1 cellular context compared by ENCODE assay signal in the genomic region with DNA sequence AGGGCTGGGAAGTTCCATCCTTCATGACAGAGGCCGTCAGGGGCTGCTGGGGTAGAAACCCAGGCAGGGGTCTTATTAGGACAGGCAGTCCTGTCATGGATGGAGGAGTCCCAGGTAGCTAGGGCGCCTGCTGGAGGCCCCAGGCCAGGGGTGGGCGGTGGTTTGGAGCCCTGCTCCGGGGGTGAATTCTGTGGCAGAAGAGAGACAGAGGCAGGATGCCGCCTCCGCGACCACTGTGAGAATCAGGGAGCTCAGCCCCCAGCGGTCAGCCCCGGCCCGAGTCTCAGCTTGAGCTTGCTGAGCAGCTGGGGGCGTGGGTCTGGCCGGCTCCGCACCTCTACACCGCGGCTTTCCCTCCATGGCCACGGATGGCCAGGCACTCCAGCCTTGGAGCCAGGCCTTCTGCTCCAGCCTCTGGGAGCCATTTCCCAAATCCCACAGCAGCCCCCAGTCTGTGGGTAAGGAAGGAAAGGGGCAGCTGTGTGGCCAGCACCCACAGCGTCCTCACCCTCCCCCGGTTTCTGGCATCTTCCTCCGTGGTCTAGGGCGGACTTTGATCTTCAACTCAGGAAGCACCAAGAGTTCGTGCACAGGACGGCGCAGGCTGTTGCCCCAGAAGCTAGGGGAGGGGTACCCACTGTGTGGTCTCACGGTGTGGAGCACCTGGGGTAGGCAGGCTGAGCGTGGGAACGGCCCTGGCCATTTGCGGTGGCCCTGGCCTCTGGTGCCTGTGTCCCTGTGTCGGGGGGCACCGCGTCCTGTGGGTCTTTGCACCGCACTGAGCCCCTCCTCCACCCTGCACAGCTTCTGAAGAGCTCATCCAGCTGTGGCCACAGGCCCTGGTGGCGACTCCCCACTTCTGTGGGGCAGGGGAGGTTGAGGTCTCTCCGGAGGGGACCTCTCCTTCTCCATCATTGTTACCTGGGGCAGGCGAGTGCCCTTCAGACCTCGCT.
A peak's percentile ranks its signal among the peaks of the same experiment; 100 is the strongest.
TF ChIP-seq lines count a peak whose summit lies in the region.

No MANE protein-coding gene starts in this region.

TF ChIP-seq in HepG2, 621 proteins besides CTCF, POLR2A, EP300 and RAD21 (continued from another document and continues in another):
- TF ChIP-seq HMGXB4 (CRISPR knock-in tag; IDR thresholded peaks at IDR 0.05; ENCODE audit: borderline replicate concordance in 1 of 2, low read depth in 1 of 2) (0 out of 4 replicates have a peak, but pooled peaks of 1 of the 2 experiments have one; percentile 35), FOXJ3 (CRISPR knock-in tag; IDR thresholded peaks at IDR 0.05; ENCODE audit: borderline replicate concordance) (no peak), PAX8 (CRISPR knock-in tag; IDR thresholded peaks at IDR 0.05; ENCODE audit: borderline replicate concordance) (no peak), NONO (IDR thresholded peaks at IDR 0.05) (no peak), NONO (CRISPR knock-in tag; conservative IDR thresholded peaks at IDR 0.05) (no peak), NFE2L1 (CRISPR knock-in tag; IDR thresholded peaks at IDR 0.05; ENCODE audit: borderline replicate concordance) (no peak), DBP (CRISPR knock-in tag; IDR thresholded peaks at IDR 0.05; ENCODE audit: not compliant biosample characterization) (no peak), ZNF280B (CRISPR knock-in tag; IDR thresholded peaks at IDR 0.05; ENCODE audit: borderline replicate concordance) (peak; percentile 71; the same call in 1 of the 2 replicates), KLF9 (CRISPR knock-in tag; IDR thresholded peaks at IDR 0.05; ENCODE audit: low read depth) (0 out of 2 replicates have a peak, but pooled peaks have one; percentile 57), RFX3 (CRISPR knock-in tag; IDR thresholded peaks at IDR 0.05) (no peak), ZNF547 (CRISPR knock-in tag; IDR thresholded peaks at IDR 0.05) (0 out of 2 replicates have a peak, but pooled peaks have one; percentile 27), IRX3 (CRISPR knock-in tag; IDR thresholded peaks at IDR 0.05; ENCODE audit: borderline replicate concordance, low read depth) (no peak), MEIS2 (CRISPR knock-in tag; IDR thresholded peaks at IDR 0.05) (no peak), E2F1 (CRISPR knock-in tag; IDR thresholded peaks at IDR 0.05) (no peak), ZNF382 (CRISPR knock-in tag; IDR thresholded peaks at IDR 0.05; ENCODE audit: borderline replicate concordance) (no peak), GATAD2A (CRISPR knock-in tag; IDR thresholded peaks at IDR 0.05) (peak; percentile 93), PCBP2 (optimal IDR thresholded peaks at IDR 0.05; ENCODE audit: low read depth, low read length, poor library complexity, severe bottlenecking) (no peak), CENPX (CRISPR knock-in tag; IDR thresholded peaks at IDR 0.05) (no peak), ZNF598 (CRISPR knock-in tag; IDR thresholded peaks at IDR 0.05; ENCODE audit: borderline replicate concordance) (0 out of 2 replicates have a peak, but pooled peaks have one; percentile 36), ZNF614 (CRISPR knock-in tag; IDR thresholded peaks at IDR 0.05; ENCODE audit: borderline replicate concordance) (no peak), ZNF605 (CRISPR knock-in tag; IDR thresholded peaks at IDR 0.05) (no peak), SIN3B (IDR thresholded peaks at IDR 0.05; ENCODE audit: low read length) (no peak), ARID5B (CRISPR knock-in tag; IDR thresholded peaks at IDR 0.05) (peak; percentile 75), ZNF546 (CRISPR knock-in tag; conservative IDR thresholded peaks at IDR 0.05) (0 out of 2 replicates have a peak, but pooled peaks have one; percentile 62), HOXD1 (CRISPR knock-in tag; IDR thresholded peaks at IDR 0.05) (no peak), SP2 (CRISPR knock-in tag; IDR thresholded peaks at IDR 0.05) (peak; percentile 51; the same call in 1 of the 2 replicates), ARNTL (CRISPR knock-in tag; IDR thresholded peaks at IDR 0.05) (no peak), ZNF510 (CRISPR knock-in tag; IDR thresholded peaks at IDR 0.05; ENCODE audit: low read depth) (no peak), PTBP1 (IDR thresholded peaks at IDR 0.05; ENCODE audit: low read depth, low read length, poor library complexity, severe bottlenecking) (peak; percentile 68), KLF6 (CRISPR knock-in tag; IDR thresholded peaks at IDR 0.05) (peak; percentile 32; the same call in 1 of the 2 replicates), ZNF468 (CRISPR knock-in tag; IDR thresholded peaks at IDR 0.05) (no peak), ZMYM2 (CRISPR knock-in tag; IDR thresholded peaks at IDR 0.05) (no peak), ZBTB1 (CRISPR knock-in tag; IDR thresholded peaks at IDR 0.05; ENCODE audit: borderline replicate concordance) (no peak), SMAD1 (CRISPR knock-in tag; IDR thresholded peaks at IDR 0.05; ENCODE audit: borderline replicate concordance, low read depth) (no peak; the same call in 1 of the 2 replicates)
- TF ChIP-seq, protein P1, sequence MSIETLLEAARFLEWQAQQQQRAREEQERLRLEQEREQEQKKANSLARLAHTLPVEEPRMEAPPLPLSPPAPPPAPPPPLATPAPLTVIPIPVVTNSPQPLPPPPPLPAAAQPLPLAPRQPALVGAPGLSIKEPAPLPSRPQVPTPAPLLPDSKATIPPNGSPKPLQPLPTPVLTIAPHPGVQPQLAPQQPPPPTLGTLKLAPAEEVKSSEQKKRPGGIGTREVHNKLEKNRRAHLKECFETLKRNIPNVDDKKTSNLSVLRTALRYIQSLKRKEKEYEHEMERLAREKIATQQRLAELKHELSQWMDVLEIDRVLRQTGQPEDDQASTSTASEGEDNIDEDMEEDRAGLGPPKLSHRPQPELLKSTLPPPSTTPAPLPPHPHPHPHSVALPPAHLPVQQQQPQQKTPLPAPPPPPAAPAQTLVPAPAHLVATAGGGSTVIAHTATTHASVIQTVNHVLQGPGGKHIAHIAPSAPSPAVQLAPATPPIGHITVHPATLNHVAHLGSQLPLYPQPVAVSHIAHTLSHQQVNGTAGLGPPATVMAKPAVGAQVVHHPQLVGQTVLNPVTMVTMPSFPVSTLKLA (IDR thresholded peaks at IDR 0.05) = no peak
- TF ChIP-seq, protein P2, sequence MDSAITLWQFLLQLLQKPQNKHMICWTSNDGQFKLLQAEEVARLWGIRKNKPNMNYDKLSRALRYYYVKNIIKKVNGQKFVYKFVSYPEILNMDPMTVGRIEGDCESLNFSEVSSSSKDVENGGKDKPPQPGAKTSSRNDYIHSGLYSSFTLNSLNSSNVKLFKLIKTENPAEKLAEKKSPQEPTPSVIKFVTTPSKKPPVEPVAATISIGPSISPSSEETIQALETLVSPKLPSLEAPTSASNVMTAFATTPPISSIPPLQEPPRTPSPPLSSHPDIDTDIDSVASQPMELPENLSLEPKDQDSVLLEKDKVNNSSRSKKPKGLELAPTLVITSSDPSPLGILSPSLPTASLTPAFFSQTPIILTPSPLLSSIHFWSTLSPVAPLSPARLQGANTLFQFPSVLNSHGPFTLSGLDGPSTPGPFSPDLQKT (CRISPR knock-in tag; IDR thresholded peaks at IDR 0.05; ENCODE audit: borderline replicate concordance) = no peak
- TF ChIP-seq, protein P3, sequence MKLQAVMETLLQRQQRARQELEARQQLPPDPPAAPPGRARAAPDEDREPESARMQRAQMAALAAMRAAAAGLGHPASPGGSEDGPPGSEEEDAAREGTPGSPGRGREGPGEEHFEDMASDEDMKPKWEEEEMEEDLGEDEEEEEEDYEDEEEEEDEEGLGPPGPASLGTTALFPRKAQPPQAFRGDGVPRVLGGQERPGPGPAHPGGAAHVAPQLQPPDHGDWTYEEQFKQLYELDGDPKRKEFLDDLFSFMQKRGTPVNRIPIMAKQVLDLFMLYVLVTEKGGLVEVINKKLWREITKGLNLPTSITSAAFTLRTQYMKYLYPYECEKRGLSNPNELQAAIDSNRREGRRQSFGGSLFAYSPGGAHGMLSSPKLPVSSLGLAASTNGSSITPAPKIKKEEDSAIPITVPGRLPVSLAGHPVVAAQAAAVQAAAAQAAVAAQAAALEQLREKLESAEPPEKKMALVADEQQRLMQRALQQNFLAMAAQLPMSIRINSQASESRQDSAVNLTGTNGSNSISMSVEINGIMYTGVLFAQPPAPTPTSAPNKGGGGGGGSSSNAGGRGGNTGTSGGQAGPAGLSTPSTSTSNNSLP (IDR thresholded peaks at IDR 0.05; ENCODE audit: low read depth, low read length) = no peak
- TF ChIP-seq, protein P4, sequence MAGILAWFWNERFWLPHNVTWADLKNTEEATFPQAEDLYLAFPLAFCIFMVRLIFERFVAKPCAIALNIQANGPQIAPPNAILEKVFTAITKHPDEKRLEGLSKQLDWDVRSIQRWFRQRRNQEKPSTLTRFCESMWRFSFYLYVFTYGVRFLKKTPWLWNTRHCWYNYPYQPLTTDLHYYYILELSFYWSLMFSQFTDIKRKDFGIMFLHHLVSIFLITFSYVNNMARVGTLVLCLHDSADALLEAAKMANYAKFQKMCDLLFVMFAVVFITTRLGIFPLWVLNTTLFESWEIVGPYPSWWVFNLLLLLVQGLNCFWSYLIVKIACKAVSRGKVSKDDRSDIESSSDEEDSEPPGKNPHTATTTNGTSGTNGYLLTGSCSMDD (CRISPR knock-in tag; IDR thresholded peaks at IDR 0.05) = no peak
- TF ChIP-seq, protein P5, sequence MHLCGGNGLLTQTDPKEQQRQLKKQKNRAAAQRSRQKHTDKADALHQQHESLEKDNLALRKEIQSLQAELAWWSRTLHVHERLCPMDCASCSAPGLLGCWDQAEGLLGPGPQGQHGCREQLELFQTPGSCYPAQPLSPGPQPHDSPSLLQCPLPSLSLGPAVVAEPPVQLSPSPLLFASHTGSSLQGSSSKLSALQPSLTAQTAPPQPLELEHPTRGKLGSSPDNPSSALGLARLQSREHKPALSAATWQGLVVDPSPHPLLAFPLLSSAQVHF (CRISPR knock-in tag; IDR thresholded peaks at IDR 0.05) = no peak
- TF ChIP-seq, protein P6, sequence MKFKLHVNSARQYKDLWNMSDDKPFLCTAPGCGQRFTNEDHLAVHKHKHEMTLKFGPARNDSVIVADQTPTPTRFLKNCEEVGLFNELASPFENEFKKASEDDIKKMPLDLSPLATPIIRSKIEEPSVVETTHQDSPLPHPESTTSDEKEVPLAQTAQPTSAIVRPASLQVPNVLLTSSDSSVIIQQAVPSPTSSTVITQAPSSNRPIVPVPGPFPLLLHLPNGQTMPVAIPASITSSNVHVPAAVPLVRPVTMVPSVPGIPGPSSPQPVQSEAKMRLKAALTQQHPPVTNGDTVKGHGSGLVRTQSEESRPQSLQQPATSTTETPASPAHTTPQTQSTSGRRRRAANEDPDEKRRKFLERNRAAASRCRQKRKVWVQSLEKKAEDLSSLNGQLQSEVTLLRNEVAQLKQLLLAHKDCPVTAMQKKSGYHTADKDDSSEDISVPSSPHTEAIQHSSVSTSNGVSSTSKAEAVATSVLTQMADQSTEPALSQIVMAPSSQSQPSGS (CRISPR knock-in tag; IDR thresholded peaks at IDR 0.05) = no peak
